In genomic region chr10:8874268-8874667, GRCh38 we compare ENCODE assay signal across 15 cellular contexts.
DNase-seq lines count a peak whose midpoint lies in the region; ATAC-seq, FAIRE-seq and TF ChIP-seq lines count a peak whose summit lies in the region.
"Had no signal": no experiment of that assay in that cellular context is flagged by ENCODE, and none has a peak within 500 bp of the region (broad histone marks: within the 10 kb centered on the region; RNA-seq: fewer than 3 reads in every experiment).

No MANE protein-coding gene starts in this region.

- POLR2A ChIA-PET in K562 (lab: Yijun Ruan, JAX) = no interaction called here

- no peak for TF ChIP-seq RAD21 in K562 (CRISPR knock-in tag; conservative IDR thresholded peaks at IDR 0.05 in 1 of 2, IDR thresholded peaks at IDR 0.05 in 1 of 2)

- no peak for ATAC-seq in K562
- ATAC-seq in HG03196 (IDR thresholded peaks at IDR 0.05; ENCODE audit: unreplicated experiment) = no peak
- ATAC-seq: GM23338 had no signal

- H3K4me2 ChIP-seq in mammary epithelial cell (ENCODE audit: insufficient read depth, low read depth, low read length) (no peak overlapping the region), K562 (ENCODE audit: insufficient read depth, low read length) (no peak overlapping the region), osteoblast (ENCODE audit: insufficient read depth, low read length) (no peak overlapping the region)
- H3K4me2 ChIP-seq: BLaER1, GM23338 had no signal

- H3K4me1 ChIP-seq in mammary epithelial cell (ENCODE audit: insufficient read depth, low read length) = no peaks in the 10 kb centered on the region
- H3K4me1 ChIP-seq in breast epithelium = no peaks in the 10 kb centered on the region
- no peaks in the 10 kb centered on the region for H3K4me1 ChIP-seq in K562 (replicated peaks in 1 of 2; ENCODE audit: control insufficient read depth in 2 of 2, insufficient read depth in 2 of 2, low read length in 2 of 2)
- no peaks in the 10 kb centered on the region for H3K4me1 ChIP-seq in osteoblast (ENCODE audit: insufficient read depth, low read length)
- H3K4me1 ChIP-seq: BLaER1 had no signal

- H3K4me3 ChIP-seq in mammary epithelial cell (replicated peaks in 1 of 3; ENCODE audit: insufficient read depth in 1 of 3, low read depth in 2 of 3, low read length in 3 of 3) (no peak overlapping the region), breast epithelium (no peak overlapping the region), K562 (no peak overlapping the region), osteoblast (ENCODE audit: insufficient read depth, low read length) (no peak overlapping the region)
- H3K4me3 ChIP-seq: BLaER1, GM23338 had no signal

- H3K9me3 ChIP-seq in mammary epithelial cell (replicated peaks; ENCODE audit: insufficient read depth, low read length) (no peaks in the 10 kb centered on the region), breast epithelium (no peaks in the 10 kb centered on the region), K562 (replicated peaks; ENCODE audit: control insufficient read depth, insufficient read depth, low read depth, low read length) (no peaks in the 10 kb centered on the region), osteoblast (ENCODE audit: low read depth, low read length) (no peaks in the 10 kb centered on the region)
- H3K9me3 ChIP-seq: BLaER1 had no signal

- intact Hi-C loops in mammary epithelial cell (cut with micrococcal nuclease) (loop anchor here (1.0 to 10.0 kb wide), 6 partner anchors 201 to 1347 kb away; no protein-coding TSS in a partner anchor), breast epithelium (cut with DNase I; ENCODE audit: low total_unique reads) (no loop called here), K562 (cut with micrococcal nuclease) (no loop called here)

- WGBS in mammary epithelial cell (ENCODE audit: low coverage, missing lambda C conversion rate) = 100% methylated on average over 2 of the region's 2 CpGs
- whole genome bisulfite sequencing in K562 (ENCODE audit: insufficient coverage, low coverage, missing lambda C conversion rate) = 0% methylated on average over 2 of the region's 2 CpGs

- H3K27ac ChIP-seq in mammary epithelial cell (ENCODE audit: insufficient read depth, low read depth, low read length) (no peak overlapping the region), breast epithelium (no peak overlapping the region), K562 (ENCODE audit: extremely low read depth, low read depth, low read length) (no peak overlapping the region), osteoblast (ENCODE audit: low read depth, low read length) (no peak overlapping the region)
- H3K27ac ChIP-seq: BLaER1 had no signal

- peak; percentile 11 for DNase-seq in mammary epithelial cell
- no peak for DNase-seq in breast epithelium (ENCODE audit: low spot score in 2 of 2)
- no peak for DNase-seq in K562 (ENCODE audit: extremely low read depth in 1 of 4, low spot score in 3 of 4)
- DNase-seq in osteoblast (ENCODE audit: insufficient read length, low spot score, missing footprints) = peak; percentile 58
- no peak for DNase-seq in NCI-H2107 treated with DMSO at 0.1 percent for 48 hours (lab: John Stamatoyannopoulos, UW; ENCODE audit: unreplicated experiment)
- no peak for DNase-seq in T-helper 2 cell
- DNase-seq: CD4-positive, alpha-beta memory T cell; DMS79 treated with DMSO at 0.1 percent for 48 hours; GF-D8; HCEC 1CT had no signal

- dilution Hi-C loops in mammary epithelial cell (cut with HindIII; ENCODE audit: low sequenced_read_pairs) = no loop called here

- in situ Hi-C loops in mammary epithelial cell (cut with MboI; ENCODE audit: low sequenced_read_pairs in 2 of 2) (loop anchor here (5.0 to 10.0 kb wide), 2 partner anchors 822 to 1009 kb away; partner anchors contain the start of gene GATA3 (in 1 of the 2)), K562 (cut with MboI) (no loop called here)

- H3K36me3 ChIP-seq in mammary epithelial cell (ENCODE audit: insufficient read depth, low read length) = no peaks in the 10 kb centered on the region
- no peaks in the 10 kb centered on the region for H3K36me3 ChIP-seq in breast epithelium
- no peaks in the 10 kb centered on the region for H3K36me3 ChIP-seq in K562 (ENCODE audit: control insufficient read depth, insufficient read depth, low read length)
- no peaks in the 10 kb centered on the region for H3K36me3 ChIP-seq in osteoblast (ENCODE audit: insufficient read depth, low read length)
- H3K36me3 ChIP-seq: BLaER1 had no signal

- CTCF ChIA-PET in mammary epithelial cell (lab: Charles Lee; ENCODE audit: low non-redundant PET) (no interaction called here), K562 (lab: Yijun Ruan, JAX; ENCODE audit: low intra/inter-chr PET ratio) (no interaction called here)

- no peak for TF ChIP-seq POLR2A in breast epithelium (IDR thresholded peaks at IDR 0.05)
- no peak for TF ChIP-seq POLR2A in K562 (conservative IDR thresholded peaks at IDR 0.05)

- no peak overlapping the region for H2AFZ ChIP-seq in mammary epithelial cell (ENCODE audit: low read depth, low read length)
- H2AFZ ChIP-seq in K562 (ENCODE audit: low read depth, low read length) = no peak overlapping the region
- no peak overlapping the region for H2AFZ ChIP-seq in osteoblast (ENCODE audit: low read length)
- H2AFZ ChIP-seq: GM23338 had no signal

- no peak for TF ChIP-seq EP300 in K562 (IDR thresholded peaks at IDR 0.05; ENCODE audit: low read length)

- H3K9ac ChIP-seq in mammary epithelial cell (ENCODE audit: insufficient read depth, low read length) (no peak overlapping the region), K562 (ENCODE audit: insufficient read depth in 1 of 2, low read depth in 2 of 2, low read length in 2 of 2) (no peak overlapping the region)
- H3K9ac ChIP-seq: BLaER1 had no signal

- H3K79me2 ChIP-seq in mammary epithelial cell (ENCODE audit: insufficient read depth, low read length) = no peaks in the 10 kb centered on the region
- no peaks in the 10 kb centered on the region for H3K79me2 ChIP-seq in K562 (ENCODE audit: control insufficient read depth, insufficient read depth, low read length)
- H3K79me2 ChIP-seq in osteoblast (ENCODE audit: insufficient read depth, low read length) = no peaks in the 10 kb centered on the region

- no peaks in the 10 kb centered on the region for H3K9me1 ChIP-seq in K562 (ENCODE audit: control insufficient read depth, insufficient read depth, low read length)

- H3K27me3 ChIP-seq in mammary epithelial cell (ENCODE audit: insufficient read depth, low read length) (no peaks in the 10 kb centered on the region), breast epithelium (no peaks in the 10 kb centered on the region), K562 (ENCODE audit: control insufficient read depth in 2 of 2, insufficient read depth in 2 of 2, low read length in 2 of 2) (no peaks in the 10 kb centered on the region), osteoblast (ENCODE audit: insufficient read depth, low read length) (no peaks in the 10 kb centered on the region)
- H3K27me3 ChIP-seq: BLaER1 had no signal

- BruUV-seq in mammary epithelial cell (replicated peaks; lab: Mats Ljungman, UMichigan) (no TSS peak), K562 (replicated peaks; lab: Mats Ljungman, UMichigan) (no TSS peak)

- FAIRE-seq in K562 (lab: Jason Lieb, UNC) = no peak
- FAIRE-seq: H54, HTR-8/SVneo had no signal

- H4K20me1 ChIP-seq in mammary epithelial cell (ENCODE audit: insufficient read depth, low read length) (no peaks in the 10 kb centered on the region), K562 (replicated peaks; ENCODE audit: control insufficient read depth, insufficient read depth, low read length) (no peaks in the 10 kb centered on the region), osteoblast (ENCODE audit: insufficient read depth, low read length) (no peaks in the 10 kb centered on the region)
- H4K20me1 ChIP-seq: BLaER1 had no signal

- no peak for TF ChIP-seq CTCF in mammary epithelial cell (conservative IDR thresholded peaks at IDR 0.05 in 1 of 2, IDR thresholded peaks at IDR 0.05 in 1 of 2; ENCODE audit: extremely low read depth in 1 of 2, insufficient read depth in 1 of 2, low read depth in 1 of 2, low read length in 2 of 2)
- no peak for TF ChIP-seq CTCF in breast epithelium (IDR thresholded peaks at IDR 0.05)
- TF ChIP-seq CTCF in K562 (IDR thresholded peaks at IDR 0.05 in 2 of 3, conservative IDR thresholded peaks at IDR 0.05 in 1 of 3; ENCODE audit: insufficient read depth in 2 of 3, low read depth in 1 of 3, low read length in 3 of 3) = no peak
- TF ChIP-seq CTCF in osteoblast (IDR thresholded peaks at IDR 0.05; ENCODE audit: extremely low read depth, low read depth, low read length) = no peak

TF ChIP-seq in K562, 482 proteins besides CTCF, POLR2A, EP300 and RAD21 (continues in another document):
- TF ChIP-seq KAT8 (IDR thresholded peaks at IDR 0.05; ENCODE audit: low read depth) (no peak), MAFG (tag; conservative IDR thresholded peaks at IDR 0.05) (0 out of 2 replicates have a peak, but pooled peaks have one; percentile 11), JUND (IDR thresholded peaks at IDR 0.05; ENCODE audit: borderline replicate concordance, low read depth, low read length) (no peak), JUND (tag; IDR thresholded peaks at IDR 0.05; ENCODE audit: borderline replicate concordance, low read depth, low read length) (no peak), POLR2AphosphoS5 (IDR thresholded peaks at IDR 0.05; ENCODE audit: control insufficient read depth, insufficient read depth, low read depth, low read length) (no peak), NRF1 (conservative IDR thresholded peaks at IDR 0.05 in 1 of 2, IDR thresholded peaks at IDR 0.05 in 1 of 2) (no peak), E2F1 (CRISPR knock-in tag; IDR thresholded peaks at IDR 0.05) (no peak), ZC3H11A (IDR thresholded peaks at IDR 0.05; ENCODE audit: low read depth, low read length) (no peak), ZNF133 (CRISPR knock-in tag; IDR thresholded peaks at IDR 0.05) (no peak), TBL1XR1 (IDR thresholded peaks at IDR 0.05; ENCODE audit: low read length in 2 of 2) (no peak)

Comparison
In these comparisons a context has a peak if more than half of its experiments do, and no peak if none do; other contexts are left out.
1. DNase-seq: peak in mammary epithelial cell (single experiment) and osteoblast (single experiment); none in breast epithelium (0 of 2), K562 (0 of 4), NCI-H2107 treated with DMSO at 0.1 percent for 48 hours (single experiment) and T-helper 2 cell (0 of 5).